In genomic region chr3:46297658-46298423, GRCh38 we compare ENCODE assay signal across 11 cellular contexts. TPM values are rescaled to one million over a fixed set of nuclear protein-coding genes. Genes with fewer than 3 reads are reported as not detected.
A peak's percentile ranks its signal among the peaks of the same experiment; 100 is the strongest.
DNase-seq lines count a peak whose midpoint lies in the region; ATAC-seq, FAIRE-seq and TF ChIP-seq lines count a peak whose summit lies in the region.
"Had no signal": no experiment of that assay in that cellular context is flagged by ENCODE, and none has a peak within 500 bp of the region (broad histone marks: within the 10 kb centered on the region; RNA-seq: fewer than 3 reads in every experiment).

No MANE protein-coding gene starts in this region.

- H3K36me3 ChIP-seq in K562 (ENCODE audit: control insufficient read depth, insufficient read depth, low read length) (no peaks in the 10 kb centered on the region), OCI-LY7 (ENCODE audit: insufficient read depth, low read length) (no peaks in the 10 kb centered on the region)
- H3K36me3 ChIP-seq: pancreas had no signal

- H3K27ac ChIP-seq in K562 (ENCODE audit: extremely low read depth, low read depth, low read length) (no peak overlapping the region), OCI-LY7 (ENCODE audit: low read depth, low read length, poor library complexity, severe bottlenecking) (no peak overlapping the region)
- H3K27ac ChIP-seq: pancreas had no signal

- TF ChIP-seq POLR2A in K562 (conservative IDR thresholded peaks at IDR 0.05) = no peak

- intact Hi-C loops in activated naive CD4-positive, alpha-beta T cell treated with anti-CD3 and anti-CD28 coated beads for 36 hours (cut with micrococcal nuclease) = loop anchor here (2.0 to 5.0 kb wide), 2 partner anchors 319 to 606 kb away; no protein-coding TSS in a partner anchor
- intact Hi-C loops in K562 (cut with micrococcal nuclease) (no loop called here), sciatic nerve (cut with DNase I) (no loop called here), OCI-LY7 (cut with micrococcal nuclease; ENCODE audit: unreplicated experiment) (no loop called here)

- H3K9me1 ChIP-seq in K562 (ENCODE audit: control insufficient read depth, insufficient read depth, low read length) = no peaks in the 10 kb centered on the region

- in situ Hi-C loops in K562 (cut with MboI) = no loop called here

- peaks cover 93% of the 10 kb centered on the region for H3K4me1 Mint-ChIP-seq in activated naive CD4-positive, alpha-beta T cell treated with anti-CD3 and anti-CD28 coated beads, Interleukin-2, amount 10 ng/mL, durations not matched to agents 7 days and 5 days
- H3K4me1 Mint-ChIP-seq in activated naive CD4-positive, alpha-beta T cell treated with anti-CD3 and anti-CD28 coated beads for 36 hours (ENCODE audit: low read depth) = peaks cover 78% of the 10 kb centered on the region

- no TSS peak for BruUV-seq in K562 (replicated peaks; lab: Mats Ljungman, UMichigan)
- BruUV-seq in OCI-LY7 (replicated peaks; lab: Mats Ljungman, UMichigan) = no TSS peak

- H3K9me3 ChIP-seq in K562 (replicated peaks; ENCODE audit: control insufficient read depth, insufficient read depth, low read depth, low read length) = no peaks in the 10 kb centered on the region
- H3K9me3 ChIP-seq in OCI-LY7 (ENCODE audit: low read length) = no peaks in the 10 kb centered on the region
- H3K9me3 ChIP-seq: pancreas had no signal

- H3K9me3 Mint-ChIP-seq in activated naive CD4-positive, alpha-beta T cell treated with anti-CD3 and anti-CD28 coated beads, Interleukin-2, amount 10 ng/mL, durations not matched to agents 7 days and 5 days = peaks cover 2% of the 10 kb centered on the region
- no peaks in the 10 kb centered on the region for H3K9me3 Mint-ChIP-seq in activated naive CD4-positive, alpha-beta T cell treated with anti-CD3 and anti-CD28 coated beads for 36 hours

- H3K27me3 Mint-ChIP-seq in activated naive CD4-positive, alpha-beta T cell treated with anti-CD3 and anti-CD28 coated beads, Interleukin-2, amount 10 ng/mL, durations not matched to agents 7 days and 5 days = no peaks in the 10 kb centered on the region
- peaks cover 11% of the 10 kb centered on the region for H3K27me3 Mint-ChIP-seq in activated naive CD4-positive, alpha-beta T cell treated with anti-CD3 and anti-CD28 coated beads for 36 hours (ENCODE audit: low read depth)

- H3K4me3 ChIP-seq in K562 (no peak overlapping the region), OCI-LY7 (ENCODE audit: low read depth, low read length, poor library complexity, severe bottlenecking) (no peak overlapping the region)
- H3K4me3 ChIP-seq: pancreas had no signal

- no peak for TF ChIP-seq CTCF in K562 (IDR thresholded peaks at IDR 0.05 in 2 of 3, conservative IDR thresholded peaks at IDR 0.05 in 1 of 3; ENCODE audit: insufficient read depth in 2 of 3, low read depth in 1 of 3, low read length in 3 of 3)
- TF ChIP-seq CTCF in OCI-LY7 (conservative IDR thresholded peaks at IDR 0.05; ENCODE audit: low read length) = no peak

- TF ChIP-seq RAD21 in K562 (CRISPR knock-in tag; conservative IDR thresholded peaks at IDR 0.05 in 1 of 2, IDR thresholded peaks at IDR 0.05 in 1 of 2) = no peak

- DNase-seq in activated naive CD4-positive, alpha-beta T cell treated with anti-CD3 and anti-CD28 coated beads, Interleukin-2, amount 10 ng/mL, durations not matched to agents 7 days and 5 days = no peak
- no peak for DNase-seq in activated naive CD4-positive, alpha-beta T cell treated with anti-CD3 and anti-CD28 coated beads for 36 hours
- DNase-seq in NCI-H226 (peak; percentile 94), K562 (ENCODE audit: extremely low read depth in 1 of 4, low spot score in 3 of 4) (no peak), sciatic nerve (ENCODE audit: low spot score) (no peak), OCI-LY7 (ENCODE audit: low spot score) (no peak)
- no peak for DNase-seq in activated CD4-positive, CD25-positive, alpha-beta regulatory T cell (lab: John Stamatoyannopoulos, UW)
- DNase-seq: activated gamma-delta T cell, NCI-H187 had no signal

- no peaks in the 10 kb centered on the region for H3K9me2 ChIP-seq in OCI-LY7 (ENCODE audit: insufficient read depth, low read length)

- ATAC-seq in K562 (no peak), sciatic nerve (peak; percentile 64), GM21529 (IDR thresholded peaks at IDR 0.05; ENCODE audit: unreplicated experiment) (no peak)

- no peaks in the 10 kb centered on the region; a peak in 1 of 5 replicates for H3K4me1 ChIP-seq in K562 (replicated peaks in 1 of 2; ENCODE audit: control insufficient read depth in 2 of 2, insufficient read depth in 2 of 2, low read length in 2 of 2)
- H3K4me1 ChIP-seq in OCI-LY7 (ENCODE audit: insufficient read depth, low read length, poor library complexity, severe bottlenecking) = no peaks in the 10 kb centered on the region
- H3K4me1 ChIP-seq: pancreas had no signal

- no peaks in the 10 kb centered on the region for H3K79me2 ChIP-seq in K562 (ENCODE audit: control insufficient read depth, insufficient read depth, low read length)
- H3K79me2 ChIP-seq in OCI-LY7 (ENCODE audit: insufficient read depth, low read depth, low read length) = no peaks in the 10 kb centered on the region

- peaks cover 14 to 20% of the 10 kb centered on the region in 2 experiments; a peak in 4 of 5 replicates for H3K27me3 ChIP-seq in K562 (ENCODE audit: control insufficient read depth in 2 of 2, insufficient read depth in 2 of 2, low read length in 2 of 2)
- H3K27me3 ChIP-seq: pancreas had no signal

- 0% methylated on average over 9 of the region's 9 CpGs for WGBS in K562 (ENCODE audit: insufficient coverage, low coverage, missing lambda C conversion rate)

- CTCF ChIA-PET in activated naive CD4-positive, alpha-beta T cell treated with anti-CD3 and anti-CD28 coated beads, Interleukin-2, amount 10 ng/mL, durations not matched to agents 7 days and 5 days (lab: Charles Lee) = interaction anchor here (1.0 to 5.6 kb wide), 6 partner anchors 11 to 90 kb away, joined by 3 to 55 read pairs (median 16); partner anchors contain the start of gene CCR5
- CTCF ChIA-PET in activated naive CD4-positive, alpha-beta T cell treated with anti-CD3 and anti-CD28 coated beads for 36 hours (lab: Charles Lee) = interaction anchor here (1.3 to 3.4 kb wide), 3 partner anchors 12 to 219 kb away, joined by 3 to 16 read pairs (median 3); partner anchors contain the start of gene CCR5
- CTCF ChIA-PET in K562 (lab: Yijun Ruan, JAX; ENCODE audit: low intra/inter-chr PET ratio) = no interaction called here
- CTCF ChIA-PET in OCI-LY7 (lab: Charles Lee; ENCODE audit: unreplicated experiment) = no interaction called here

- H3K36me3 Mint-ChIP-seq in activated naive CD4-positive, alpha-beta T cell treated with anti-CD3 and anti-CD28 coated beads, Interleukin-2, amount 10 ng/mL, durations not matched to agents 7 days and 5 days = peaks cover 22% of the 10 kb centered on the region
- no peaks in the 10 kb centered on the region for H3K36me3 Mint-ChIP-seq in activated naive CD4-positive, alpha-beta T cell treated with anti-CD3 and anti-CD28 coated beads for 36 hours (ENCODE audit: low read depth)

- H3K27ac Mint-ChIP-seq in activated naive CD4-positive, alpha-beta T cell treated with anti-CD3 and anti-CD28 coated beads, Interleukin-2, amount 10 ng/mL, durations not matched to agents 7 days and 5 days = peak overlapping the region; percentile 92
- no peak overlapping the region for H3K27ac Mint-ChIP-seq in activated naive CD4-positive, alpha-beta T cell treated with anti-CD3 and anti-CD28 coated beads for 36 hours

- H4K20me1 ChIP-seq in K562 (replicated peaks; ENCODE audit: control insufficient read depth, insufficient read depth, low read length) (no peaks in the 10 kb centered on the region), OCI-LY7 (ENCODE audit: insufficient read depth, low read length) (no peaks in the 10 kb centered on the region)

- no peak for FAIRE-seq in K562 (lab: Jason Lieb, UNC)
- FAIRE-seq: pancreas had no signal

- H2AFZ ChIP-seq in K562 (ENCODE audit: low read depth, low read length) = no peak overlapping the region
- H2AFZ ChIP-seq in OCI-LY7 (ENCODE audit: low read length) = no peak overlapping the region

- H3K4me2 ChIP-seq in K562 (ENCODE audit: insufficient read depth, low read length) (no peak overlapping the region), OCI-LY7 (ENCODE audit: low read length) (no peak overlapping the region)

- TF ChIP-seq EP300 in K562 (IDR thresholded peaks at IDR 0.05; ENCODE audit: low read length) = no peak

- POLR2A ChIA-PET in K562 (lab: Yijun Ruan, JAX) = interaction anchor here (0.6 to 1.2 kb wide), 2 partner anchors 25 to 141 kb away, joined by 3 read pairs; no protein-coding TSS in a partner anchor
- POLR2A ChIA-PET in OCI-LY7 (lab: Charles Lee) = no interaction called here

- H3K4me3 Mint-ChIP-seq in activated naive CD4-positive, alpha-beta T cell treated with anti-CD3 and anti-CD28 coated beads, Interleukin-2, amount 10 ng/mL, durations not matched to agents 7 days and 5 days = peak overlapping the region; percentile 17
- no peak overlapping the region for H3K4me3 Mint-ChIP-seq in activated naive CD4-positive, alpha-beta T cell treated with anti-CD3 and anti-CD28 coated beads for 36 hours

- no peak overlapping the region for H3K9ac ChIP-seq in K562 (ENCODE audit: insufficient read depth in 1 of 2, low read depth in 2 of 2, low read length in 2 of 2)

RNA-seq across cellular contexts. Expression of gene CCR3, which starts 55.6 kb away (rescaled TPM):
- total RNA-seq in activated naive CD4-positive, alpha-beta T cell treated with anti-CD3 and anti-CD28 coated beads for 36 hours = not detected
- total RNA-seq in K562 (2011; cell fraction: chromatin; rRNA removed; ENCODE audit: low replicate concordance) = not detected in 2 replicates
- total RNA-seq in K562 (2011; cell fraction: nucleolus; rRNA removed) = not detected in 2 replicates
- total RNA-seq in K562 (2011; cell fraction: nucleoplasm; rRNA removed) = not detected in 2 replicates
- total RNA-seq in K562 (2014; rRNA removed) (not detected in 2 replicates), K562 (2014; rRNA removed; fragmentation: Illumina TruSeq; extraction: Trizol) (not detected in 2 replicates), K562 (2015; rRNA removed; fragmentation: Illumina TruSeq; extraction: Trizol) (not detected in 2 replicates), K562 (2021) (not detected in 2 replicates), sciatic nerve (not detected), OCI-LY7 (2022) (not detected in 2 replicates)
- polyA plus RNA-seq in K562 (2011; rRNA removed) (not detected in 2 replicates), K562 (2014; fragmentation: Illumina TruSeq; extraction: Trizol) (not detected in 2 replicates), K562 (2014; fragmentation: Nextera tagmentation; extraction: Ambion mirVana) (not detected), K562 (2014; rRNA removed) (not detected in 2 replicates)
- polyA plus RNA-seq in K562 (2011; cell fraction: cytosol; rRNA removed) = not detected in 2 replicates
- not detected in 2 replicates for polyA plus RNA-seq in K562 (2011; cell fraction: nucleus; rRNA removed)
- polyA plus RNA-seq in K562 (2012) = not detected in 2 replicates
- polyA minus RNA-seq in K562 (2011; rRNA and poly(A)+ RNA removed) = not detected in 2 replicates
- not detected in 2 replicates for polyA minus RNA-seq in K562 (2011; cell fraction: cytosol; rRNA and poly(A)+ RNA removed)
- not detected in 2 replicates for polyA minus RNA-seq in K562 (2011; cell fraction: nucleus; rRNA and poly(A)+ RNA removed)
- total RNA-seq in OCI-LY7 (2014; rRNA removed; shearing (Covaris generic)) = not detected in 2 replicates
- polyA plus RNA-seq: pancreas had no signal

RNA-seq across cellular contexts. Expression of gene CCR2, which starts 56.1 kb away (rescaled TPM):
- total RNA-seq in activated naive CD4-positive, alpha-beta T cell treated with anti-CD3 and anti-CD28 coated beads for 36 hours = not detected
- total RNA-seq in K562 (2011; cell fraction: chromatin; rRNA removed; ENCODE audit: low replicate concordance) = not detected in 2 replicates
- not detected in 2 replicates for total RNA-seq in K562 (2011; cell fraction: nucleolus; rRNA removed)
- not detected in 2 replicates for total RNA-seq in K562 (2011; cell fraction: nucleoplasm; rRNA removed)
- total RNA-seq in K562 (2014; rRNA removed) (not detected in 2 replicates), K562 (2014; rRNA removed; fragmentation: Illumina TruSeq; extraction: Trizol) (not detected in 2 replicates), K562 (2015; rRNA removed; fragmentation: Illumina TruSeq; extraction: Trizol) (not detected in 2 replicates), K562 (2021) (not detected in 2 replicates), sciatic nerve (3.7 TPM), OCI-LY7 (2022) (not detected in 2 replicates)
- polyA plus RNA-seq in K562 (2011; rRNA removed) (not detected in 2 replicates), K562 (2014; fragmentation: Illumina TruSeq; extraction: Trizol) (not detected in 2 replicates), K562 (2014; fragmentation: Nextera tagmentation; extraction: Ambion mirVana) (not detected), K562 (2014; rRNA removed) (not detected in 2 replicates)
- not detected in 2 replicates for polyA plus RNA-seq in K562 (2011; cell fraction: cytosol; rRNA removed)
- polyA plus RNA-seq in K562 (2011; cell fraction: nucleus; rRNA removed) = not detected in 2 replicates
- polyA plus RNA-seq in K562 (2012) = not detected in 2 replicates
- not detected in 2 replicates for polyA minus RNA-seq in K562 (2011; rRNA and poly(A)+ RNA removed)
- polyA minus RNA-seq in K562 (2011; cell fraction: cytosol; rRNA and poly(A)+ RNA removed) = not detected in 2 replicates
- not detected in 2 replicates for polyA minus RNA-seq in K562 (2011; cell fraction: nucleus; rRNA and poly(A)+ RNA removed)
- total RNA-seq in OCI-LY7 (2014; rRNA removed; shearing (Covaris generic)) = not detected in 2 replicates

Comparison
In these comparisons a context has a peak if more than half of its experiments do, and no peak if none do; other contexts are left out.
1. CTCF ChIA-PET loops: an anchor here in activated naive CD4-positive, alpha-beta T cell treated with anti-CD3 and anti-CD28 coated beads, Interleukin-2, amount 10 ng/mL, durations not matched to agents 7 days and 5 days (1.0 to 5.6 kb wide) and activated naive CD4-positive, alpha-beta T cell treated with anti-CD3 and anti-CD28 coated beads for 36 hours (1.3 to 3.4 kb wide); none called in K562 and OCI-LY7.